In genomic region chr1:6526316-6526715, GRCh38 we compare ENCODE assay signal across 1 cellular context.
TF ChIP-seq lines count a peak whose summit lies in the region.

No MANE protein-coding gene starts in this region.

TF ChIP-seq in WTC11, 78 proteins besides CTCF, POLR2A, EP300 and RAD21 (continued from another document):
- TF ChIP-seq STAT6 (CRISPR knock-in tag; conservative IDR thresholded peaks at IDR 0.05; ENCODE audit: low read depth) (no peak), CREM (CRISPR knock-in tag; IDR thresholded peaks at IDR 0.05) (no peak), JAZF1 (CRISPR knock-in tag; IDR thresholded peaks at IDR 0.05) (no peak), ARID4B (CRISPR knock-in tag; IDR thresholded peaks at IDR 0.05; ENCODE audit: borderline replicate concordance) (no peak), E2F5 (CRISPR knock-in tag; IDR thresholded peaks at IDR 0.05) (no peak), TP53 (CRISPR knock-in tag; IDR thresholded peaks at IDR 0.05) (no peak), ZBTB21 (CRISPR knock-in tag; IDR thresholded peaks at IDR 0.05; ENCODE audit: borderline replicate concordance) (no peak), ZNF121 (CRISPR knock-in tag; IDR thresholded peaks at IDR 0.05) (no peak), AR (CRISPR knock-in tag; IDR thresholded peaks at IDR 0.05) (no peak)
TF ChIP-seq in WTC11: peak in this region for 0.
